ENCODE assay signal across 7 cellular contexts in the genomic region with DNA sequence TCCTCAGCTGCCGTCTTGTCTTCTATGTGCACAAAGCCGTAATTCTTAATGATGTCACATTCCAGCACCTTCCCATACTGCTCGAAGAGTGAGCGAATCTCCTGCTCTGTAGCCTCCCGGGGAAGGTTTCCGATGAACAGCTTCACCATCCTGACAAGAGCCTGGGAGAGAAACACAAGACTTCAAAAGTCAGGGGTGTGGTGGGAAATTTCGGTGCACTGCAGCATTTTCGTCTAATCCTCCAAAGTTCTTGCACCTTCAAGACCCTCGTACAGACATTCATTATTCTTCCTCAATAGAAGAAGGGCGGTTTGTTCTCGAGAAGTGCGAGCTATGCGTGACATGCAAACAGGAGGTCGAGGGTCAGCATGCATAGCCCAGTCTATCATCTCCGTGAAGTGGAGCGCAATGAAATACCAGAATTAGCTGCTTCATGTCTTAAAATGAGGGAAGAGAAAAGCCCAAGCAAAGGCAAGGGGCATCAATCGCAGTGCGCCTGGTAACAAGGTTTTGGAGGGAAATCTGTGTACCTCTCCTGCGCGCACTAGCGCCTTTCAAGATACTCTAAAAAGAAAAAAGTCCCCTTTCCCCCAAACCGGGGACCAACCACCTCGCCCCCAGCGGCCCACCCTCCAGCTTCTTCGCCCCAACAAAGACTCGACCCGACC. TPM values are rescaled to one million over a fixed set of nuclear protein-coding genes. Genes with fewer than 3 reads are reported as not detected.
DNase-seq lines count a peak whose midpoint lies in the region; ATAC-seq and TF ChIP-seq lines count a peak whose summit lies in the region.

No MANE protein-coding gene starts in this region.

- H2AFZ ChIP-seq in hepatocyte = peak overlapping the region; percentile 82
- H2AFZ ChIP-seq in smooth muscle cell (ENCODE audit: low read depth) = peak overlapping the region; percentile 71

- H3K4me1 Mint-ChIP-seq in WTC11 = peaks cover 29% of the 10 kb centered on the region

- no peaks in the 10 kb centered on the region for H3K27me3 Mint-ChIP-seq in WTC11 (ENCODE audit: low read depth)

- ATAC-seq in WTC11 (no peak), GM18861 (IDR thresholded peaks at IDR 0.05; ENCODE audit: unreplicated experiment) (no peak), HG02884 (IDR thresholded peaks at IDR 0.05; ENCODE audit: unreplicated experiment) (no peak)

- H3K4me1 ChIP-seq in HAP-1 (peaks cover 22% of the 10 kb centered on the region), hepatocyte (ENCODE audit: insufficient read depth) (peaks cover 24% of the 10 kb centered on the region), smooth muscle cell (ENCODE audit: low read depth) (peaks cover 20% of the 10 kb centered on the region)

- H3K27ac ChIP-seq in hepatocyte = peak overlapping the region; percentile 96
- peak overlapping the region; percentile 98 for H3K27ac ChIP-seq in smooth muscle cell (ENCODE audit: low read depth)

- in situ Hi-C loops in HAP-1 (cut with MboI; ENCODE audit: low sequenced_read_pairs) = no loop called here

- H3K9me3 ChIP-seq in HAP-1 (no peaks in the 10 kb centered on the region), hepatocyte (ENCODE audit: low read depth) (no peaks in the 10 kb centered on the region), smooth muscle cell (replicated peaks; ENCODE audit: low read depth) (no peaks in the 10 kb centered on the region)

- no peaks in the 10 kb centered on the region for H3K9me2 ChIP-seq in hepatocyte (replicated peaks; ENCODE audit: insufficient read depth)

- 13% methylated on average over 24 of the region's 27 CpGs for WGBS in hepatocyte (ENCODE audit: low lambda C conversion rate, missing lambda C conversion rate)
- 20% methylated on average over 24 of the region's 27 CpGs for WGBS in smooth muscle cell (ENCODE audit: low lambda C conversion rate)

- CTCF ChIA-PET in WTC11 (lab: Charles Lee) = interaction anchor here (0.8 to 3.5 kb wide), 30 partner anchors 18 to 364 kb away, joined by 3 to 47 read pairs (median 10); a partner anchor contains a TSS

- no peak for TF ChIP-seq CTCF in WTC11 (IDR thresholded peaks at IDR 0.05)
- no peak for TF ChIP-seq CTCF in hepatocyte (IDR thresholded peaks at IDR 0.05; ENCODE audit: poor library complexity)
- no peak for TF ChIP-seq CTCF in smooth muscle cell (IDR thresholded peaks at IDR 0.05; ENCODE audit: borderline replicate concordance, insufficient read depth, poor library complexity, severe bottlenecking)

- H3F3A ChIP-seq in smooth muscle cell (ENCODE audit: low read depth) = no peaks in the 10 kb centered on the region

- POLR2A ChIA-PET in WTC11 (lab: Charles Lee) = interaction anchor here (0.7 to 3.0 kb wide), 13 partner anchors 9 to 292 kb away, joined by 3 to 27 read pairs (median 6); a partner anchor contains a TSS

- DNase-seq in HAP-1 (ENCODE audit: low spot score in 2 of 2) (no peak), WTC11 (ENCODE audit: low spot score) (no peak), hepatocyte (ENCODE audit: low spot score) (no peak), smooth muscle cell (lab: John Stamatoyannopoulos, UW; ENCODE audit: unreplicated experiment) (no peak), NAMALWA (ENCODE audit: low spot score) (no peak)

- H3K9me3 Mint-ChIP-seq in WTC11 = no peaks in the 10 kb centered on the region

- peaks cover 13% of the 10 kb centered on the region for H3K36me3 ChIP-seq in HAP-1 (replicated peaks)
- peaks cover 3% of the 10 kb centered on the region for H3K36me3 ChIP-seq in hepatocyte (replicated peaks; ENCODE audit: insufficient read depth, low read depth)
- no peaks in the 10 kb centered on the region for H3K36me3 ChIP-seq in smooth muscle cell (ENCODE audit: low read depth)

- H3K9ac ChIP-seq in smooth muscle cell (ENCODE audit: low read depth) = peak overlapping the region; percentile 97

- H3K36me3 Mint-ChIP-seq in WTC11 = peaks cover 12% of the 10 kb centered on the region

- peak overlapping the region; percentile 100 for H3K27ac Mint-ChIP-seq in WTC11

- H3K4me3 ChIP-seq in HAP-1 = peak overlapping the region; percentile 59
- H3K4me3 ChIP-seq in hepatocyte = peak overlapping the region; percentile 69
- H3K4me3 ChIP-seq in smooth muscle cell = peak overlapping the region; percentile 83

- H3K27me3 ChIP-seq in HAP-1 (ENCODE audit: low read depth) (no peaks in the 10 kb centered on the region), hepatocyte (no peaks in the 10 kb centered on the region), smooth muscle cell (ENCODE audit: low read depth) (no peaks in the 10 kb centered on the region)

- H4K20me1 ChIP-seq in hepatocyte (ENCODE audit: insufficient read depth, poor library complexity, severe bottlenecking) = peaks cover 34% of the 10 kb centered on the region
- peaks cover 40% of the 10 kb centered on the region for H4K20me1 ChIP-seq in smooth muscle cell (ENCODE audit: low read depth)

- H3K4me3 Mint-ChIP-seq in WTC11 = peak overlapping the region; percentile 89

- peaks cover 52% of the 10 kb centered on the region for H3K79me2 ChIP-seq in hepatocyte
- H3K79me2 ChIP-seq in smooth muscle cell (ENCODE audit: low read depth) = peaks cover 50% of the 10 kb centered on the region

- H3K4me2 ChIP-seq in hepatocyte (peak overlapping the region; percentile 95), smooth muscle cell (peak overlapping the region; percentile 92)

TF ChIP-seq in WTC11, 78 proteins besides CTCF, POLR2A, EP300 and RAD21:
- TF ChIP-seq GTF2I (CRISPR knock-in tag; conservative IDR thresholded peaks at IDR 0.05) (no peak), JAZF1 (CRISPR knock-in tag; IDR thresholded peaks at IDR 0.05) (no peak), ELF4 (CRISPR knock-in tag; IDR thresholded peaks at IDR 0.05; ENCODE audit: low read depth) (no peak), MYBL2 (CRISPR knock-in tag; IDR thresholded peaks at IDR 0.05) (no peak), RORB (CRISPR knock-in tag; IDR thresholded peaks at IDR 0.05) (no peak)

RNA-seq across cellular contexts. Expression of a gene that starts 0.6 kb away (rescaled TPM):
- total RNA-seq in WTC11 (2021) = 14.1 to 21.3 TPM (median 20.3 TPM) in 3 replicates
- 25.7 and 26.7 TPM in 2 replicates for total RNA-seq in hepatocyte
- polyA plus RNA-seq in hepatocyte = 32.4 and 33.4 TPM in 2 replicates
- total RNA-seq in smooth muscle cell = 17.0 and 17.6 TPM in 2 replicates
- 17.8 and 23.7 TPM in 2 replicates for polyA plus RNA-seq in smooth muscle cell

RNA-seq across cellular contexts. Expression of a gene that starts 38.6 kb away (rescaled TPM):
- total RNA-seq in WTC11 (2021) (144 to 163 TPM (median 154 TPM) in 3 replicates), hepatocyte (129 and 150 TPM in 2 replicates), smooth muscle cell (110 and 125 TPM in 2 replicates)
- polyA plus RNA-seq in hepatocyte (139 and 151 TPM in 2 replicates), smooth muscle cell (121 and 150 TPM in 2 replicates)

RNA-seq across cellular contexts. Expression of a gene that starts 52.0 kb away (rescaled TPM):
- total RNA-seq in WTC11 (2021) (34.9 to 40.7 TPM (median 38.9 TPM) in 3 replicates), hepatocyte (115 and 152 TPM in 2 replicates), smooth muscle cell (15.6 and 20.9 TPM in 2 replicates)
- polyA plus RNA-seq in hepatocyte (177 and 183 TPM in 2 replicates), smooth muscle cell (15.7 and 18.3 TPM in 2 replicates)
